Comparison of ENCODE assay signal across 26 cellular contexts in the genomic region with DNA sequence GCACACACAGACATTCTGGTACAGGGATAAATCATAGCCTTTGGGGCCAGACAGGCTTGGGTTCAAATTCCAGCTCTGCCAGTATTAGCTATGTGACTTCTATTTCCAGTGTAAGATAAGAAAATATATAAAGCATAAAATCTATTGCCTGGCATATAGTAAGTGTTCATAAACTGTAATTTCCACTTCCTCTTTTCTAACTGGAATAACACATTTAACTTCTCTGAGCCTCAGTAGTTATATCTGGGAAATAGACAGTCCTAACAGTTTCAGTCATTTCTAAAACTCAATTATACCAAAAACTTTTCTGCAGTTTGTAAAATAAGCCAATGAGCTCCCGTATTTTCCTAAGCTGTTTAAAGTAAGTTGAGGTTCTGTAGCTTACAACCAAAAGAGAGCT.
"Had no signal": no experiment of that assay in that cellular context is flagged by ENCODE, and none has a peak within 500 bp of the region (broad histone marks: within the 10 kb centered on the region; RNA-seq: fewer than 3 reads in every experiment).

No MANE protein-coding gene starts in this region.

- H3K9me3 ChIP-seq: colonic mucosa had no signal

- H2AFZ ChIP-seq: hepatocyte had no signal

- H3K36me3 ChIP-seq: colonic mucosa, gastroesophageal sphincter, heart left ventricle, left lung, lower lobe of right lung had no signal

- H3K4me3 ChIP-seq: colonic mucosa, gastroesophageal sphincter, heart left ventricle, hepatocyte, left lung, lower lobe of right lung had no signal

- H3K27ac ChIP-seq: epithelial cell of prostate, foreskin keratinocyte, gastroesophageal sphincter, heart left ventricle, hepatocyte, left lung, lower lobe of right lung had no signal

- H3K4me1 ChIP-seq: foreskin keratinocyte, gastroesophageal sphincter, heart left ventricle, left lung had no signal

- H3K27me3 ChIP-seq: colonic mucosa, foreskin keratinocyte, gastroesophageal sphincter, heart left ventricle, hepatocyte, left lung had no signal

- H3K79me2 ChIP-seq: hepatocyte had no signal

- DNase-seq: colonic mucosa; cortex of kidney; effector CD8-positive, alpha-beta T cell; effector memory CD8-positive, alpha-beta T cell; endodermal cell; erythroblast; foreskin keratinocyte; heart left ventricle; hypothalamus; immature natural killer cell; islet precursor cell; kidney; kidney glomerular epithelial cell; left lung; left ventricle myocardium superior; lower lobe of right lung; mesenchymal stem cell; midbrain; naive B cell; naive thymus-derived CD8-positive, alpha-beta T cell had no signal

- FAIRE-seq: endometrium, frontal cortex, kidney had no signal

- H3K4me2 ChIP-seq: hepatocyte had no signal

- ATAC-seq: effector memory CD8-positive, alpha-beta T cell; esophagus mucosa; foreskin keratinocyte; gastroesophageal sphincter; heart left ventricle; left ventricle myocardium superior; lower lobe of right lung; naive thymus-derived CD8-positive, alpha-beta T cell had no signal
